In genomic region chr5:13214182-13214581, GRCh38 we compare ENCODE assay signal across 10 cellular contexts.
"Had no signal": no experiment of that assay in that cellular context is flagged by ENCODE, and none has a peak within 500 bp of the region (broad histone marks: within the 10 kb centered on the region; RNA-seq: fewer than 3 reads in every experiment).

No MANE protein-coding gene starts in this region.

- H3K4me2 ChIP-seq: KMS-11 had no signal

- H3K9me3 Mint-ChIP-seq: H9 had no signal

- H3K4me1 Mint-ChIP-seq: H9, IgD-negative memory B cell had no signal

- FAIRE-seq: H54, HepG2 had no signal

- H3K9ac ChIP-seq: GM23248, KMS-11 had no signal

- H2AFZ ChIP-seq: GM23248 had no signal

- H3K27ac ChIP-seq: GM23248, HL-60, KMS-11 had no signal

- H3K27me3 Mint-ChIP-seq: IgD-negative memory B cell had no signal

- H3K27ac Mint-ChIP-seq: H9, IgD-negative memory B cell had no signal

- H3K4me3 Mint-ChIP-seq: H9, IgD-negative memory B cell had no signal

- H3K36me3 Mint-ChIP-seq: IgD-negative memory B cell had no signal

- DNase-seq: GM23248, GOT3, H9, HCEC 1CT, KBM-7 had no signal

- ATAC-seq: HepG2 had no signal

- H3K4me3 ChIP-seq: GM23248 had no signal
